1 cellular context compared by ENCODE assay signal in genomic region chr13:103358245-103358932, GRCh38.
TF ChIP-seq lines count a peak whose summit lies in the region.

No MANE protein-coding gene starts in this region.

TF ChIP-seq in GM23338, 12 proteins besides CTCF, POLR2A, EP300 and RAD21 (continued from another document):
- TF ChIP-seq ZNF462 (CRISPR knock-in tag; IDR thresholded peaks at IDR 0.05) = no peak
- TF ChIP-seq EZH2phosphoT487 (IDR thresholded peaks at IDR 0.05; ENCODE audit: unreplicated experiment) = no peak
- no peak for TF ChIP-seq STAT1 (IDR thresholded peaks at IDR 0.05; ENCODE audit: unreplicated experiment)
